Comparison of ENCODE assay signal across 16 cellular contexts in the genomic region with DNA sequence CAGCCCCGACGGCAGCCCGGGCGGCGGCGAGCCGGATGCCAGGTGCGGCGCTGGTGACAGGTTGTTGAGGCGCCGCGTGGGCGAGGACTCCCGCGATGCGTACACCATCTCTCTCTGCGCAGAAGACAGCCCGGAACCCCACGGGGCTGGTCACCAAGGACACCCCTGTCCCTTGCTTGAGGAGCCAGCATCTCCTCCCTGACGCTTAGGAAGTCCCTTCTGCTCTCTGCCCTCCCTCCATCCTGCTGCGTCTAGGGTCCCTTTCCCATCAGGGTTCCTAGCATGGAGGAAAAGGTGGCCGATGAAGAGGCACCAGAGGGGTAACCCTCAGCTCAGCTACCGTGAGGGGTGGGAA. TPM values are rescaled to one million over a fixed set of nuclear protein-coding genes. Genes with fewer than 3 reads are reported as not detected.
DNase-seq lines count a peak whose midpoint lies in the region; ATAC-seq and TF ChIP-seq lines count a peak whose summit lies in the region.
"Had no signal": no experiment of that assay in that cellular context is flagged by ENCODE, and none has a peak within 500 bp of the region (broad histone marks: within the 10 kb centered on the region; RNA-seq: fewer than 3 reads in every experiment).

No MANE protein-coding gene starts in this region.

- no peak for TF ChIP-seq CTCF in activated CD8-positive, alpha-beta T cell treated with anti-CD3 and anti-CD28 coated beads for 36 hours (IDR thresholded peaks at IDR 0.05)
- TF ChIP-seq CTCF in neural progenitor cell (IDR thresholded peaks at IDR 0.05) (no peak), upper lobe of left lung (IDR thresholded peaks at IDR 0.05) (no peak)

- H3K36me3 ChIP-seq in ES-I3 (ENCODE audit: insufficient read depth, low read length) (no peaks in the 10 kb centered on the region), neural progenitor cell (no peaks in the 10 kb centered on the region), upper lobe of left lung (no peaks in the 10 kb centered on the region), SJCRH30 (no peaks in the 10 kb centered on the region)
- H3K36me3 ChIP-seq: MG63 had no signal

- peak overlapping the region; percentile 28 for H3K4me2 ChIP-seq in neural progenitor cell

- no peak overlapping the region for H3K27ac Mint-ChIP-seq in activated CD8-positive, alpha-beta T cell treated with anti-CD3 and anti-CD28 coated beads for 36 hours
- H3K27ac Mint-ChIP-seq in activated CD8-positive, alpha-beta T cell treated with anti-CD3 and anti-CD28 coated beads, Interleukin-2, amount 10 ng/mL, durations not matched to agents 7 days and 5 days, result no peak overlapping the region
- H3K27ac Mint-ChIP-seq in neural progenitor cell, result no peak overlapping the region

- TF ChIP-seq POLR2A in upper lobe of left lung (IDR thresholded peaks at IDR 0.05), result no peak

- no peak for ATAC-seq in activated CD8-positive, alpha-beta T cell treated with anti-CD3 and anti-CD28 coated beads for 36 hours
- ATAC-seq in activated CD8-positive, alpha-beta T cell treated with anti-CD3 and anti-CD28 coated beads, Interleukin-2, amount 10 ng/mL, durations not matched to agents 7 days and 5 days, result no peak
- no peak for ATAC-seq in HG03571 (IDR thresholded peaks at IDR 0.05; ENCODE audit: unreplicated experiment)
- ATAC-seq in upper lobe of left lung (ENCODE audit: low FRiP score in 2 of 2), result no peak

- H3K4me3 ChIP-seq in neural progenitor cell, result no peak overlapping the region
- no peak overlapping the region for H3K4me3 ChIP-seq in upper lobe of left lung
- no peak overlapping the region for H3K4me3 ChIP-seq in SJCRH30
- H3K4me3 ChIP-seq: MG63 had no signal

- H3K4me1 ChIP-seq in ES-I3 (ENCODE audit: insufficient read depth, low read length), result peaks cover 11% of the 10 kb centered on the region; the same call in 1 of the 2 replicates
- H3K4me1 ChIP-seq in neural progenitor cell, result peaks cover 44% of the 10 kb centered on the region
- peaks cover 30 to 47% (median 35%) of the 10 kb centered on the region in 4 donors for H3K4me1 ChIP-seq in upper lobe of left lung
- no peaks in the 10 kb centered on the region for H3K4me1 ChIP-seq in SJCRH30

- peak; percentile 39 for DNase-seq in activated CD8-positive, alpha-beta T cell treated with anti-CD3 and anti-CD28 coated beads for 36 hours
- no peak for DNase-seq in activated CD8-positive, alpha-beta T cell treated with anti-CD3 and anti-CD28 coated beads, Interleukin-2, amount 10 ng/mL, durations not matched to agents 7 days and 5 days
- DNase-seq in neural progenitor cell (ENCODE audit: low spot score) (no peak), upper lobe of left lung (no peak), SJCRH30 (no peak)
- DNase-seq: C1 segment of cervical spinal cord, DMS153, GOT3, MG63, NCI-H1092, NCI-H146, NCI-H2081, NCI-H510A had no signal

- H4K20me1 ChIP-seq in neural progenitor cell (ENCODE audit: low read depth), result peaks cover 86% of the 10 kb centered on the region

- no peaks in the 10 kb centered on the region for H3K36me3 Mint-ChIP-seq in activated CD8-positive, alpha-beta T cell treated with anti-CD3 and anti-CD28 coated beads for 36 hours (ENCODE audit: low read depth)
- H3K36me3 Mint-ChIP-seq in activated CD8-positive, alpha-beta T cell treated with anti-CD3 and anti-CD28 coated beads, Interleukin-2, amount 10 ng/mL, durations not matched to agents 7 days and 5 days (ENCODE audit: low read depth), result no peaks in the 10 kb centered on the region
- H3K36me3 Mint-ChIP-seq in neural progenitor cell, result no peaks in the 10 kb centered on the region

- H3K27ac ChIP-seq in angular gyrus (ENCODE audit: low read depth, low read length) (peak overlapping the region; percentile 91), neural progenitor cell (no peak overlapping the region), upper lobe of left lung (no peak overlapping the region), SJCRH30 (no peak overlapping the region)

- H3K27me3 Mint-ChIP-seq in activated CD8-positive, alpha-beta T cell treated with anti-CD3 and anti-CD28 coated beads for 36 hours, result peaks cover 59% of the 10 kb centered on the region
- H3K27me3 Mint-ChIP-seq in activated CD8-positive, alpha-beta T cell treated with anti-CD3 and anti-CD28 coated beads, Interleukin-2, amount 10 ng/mL, durations not matched to agents 7 days and 5 days (ENCODE audit: low read depth), result peaks cover 69% of the 10 kb centered on the region
- H3K27me3 Mint-ChIP-seq in neural progenitor cell (ENCODE audit: insufficient read depth, low read depth), result peaks cover 69% of the 10 kb centered on the region

- intact Hi-C loops in activated CD8-positive, alpha-beta T cell treated with anti-CD3 and anti-CD28 coated beads for 36 hours (cut with micrococcal nuclease), result no loop called here

- no peak overlapping the region for H2AFZ ChIP-seq in neural progenitor cell (replicated peaks)

- H3K4me3 Mint-ChIP-seq in activated CD8-positive, alpha-beta T cell treated with anti-CD3 and anti-CD28 coated beads for 36 hours, result no peak overlapping the region
- no peak overlapping the region for H3K4me3 Mint-ChIP-seq in activated CD8-positive, alpha-beta T cell treated with anti-CD3 and anti-CD28 coated beads, Interleukin-2, amount 10 ng/mL, durations not matched to agents 7 days and 5 days
- H3K4me3 Mint-ChIP-seq in neural progenitor cell, result peak overlapping the region; percentile 53

- peaks cover 58% of the 10 kb centered on the region for H3F3A ChIP-seq in neural progenitor cell (ENCODE audit: low read depth)

- H3K9me3 ChIP-seq in ES-I3 (ENCODE audit: control insufficient read depth, insufficient read depth, low read length) (no peaks in the 10 kb centered on the region), neural progenitor cell (ENCODE audit: low read depth) (no peaks in the 10 kb centered on the region), upper lobe of left lung (no peaks in the 10 kb centered on the region), SJCRH30 (replicated peaks) (no peaks in the 10 kb centered on the region)
- H3K9me3 ChIP-seq: MG63 had no signal

- H3K27me3 ChIP-seq in neural progenitor cell (peaks cover 90% of the 10 kb centered on the region), upper lobe of left lung (peaks cover 0 to 64% (median 50%) of the 10 kb centered on the region in 4 donors), SJCRH30 (0 out of 2 replicates have a peak, but pooled peaks cover 5% of the 10 kb centered on the region)

- peaks cover 36% of the 10 kb centered on the region for H3K4me1 Mint-ChIP-seq in activated CD8-positive, alpha-beta T cell treated with anti-CD3 and anti-CD28 coated beads for 36 hours (ENCODE audit: low read depth)
- peaks cover 28% of the 10 kb centered on the region for H3K4me1 Mint-ChIP-seq in activated CD8-positive, alpha-beta T cell treated with anti-CD3 and anti-CD28 coated beads, Interleukin-2, amount 10 ng/mL, durations not matched to agents 7 days and 5 days (ENCODE audit: low read depth)
- H3K4me1 Mint-ChIP-seq in neural progenitor cell, result peaks cover 63% of the 10 kb centered on the region

- POLR2A ChIA-PET in activated CD8-positive, alpha-beta T cell treated with anti-CD3 and anti-CD28 coated beads for 36 hours (lab: Charles Lee), result no interaction called here
- POLR2A ChIA-PET in activated CD8-positive, alpha-beta T cell treated with anti-CD3 and anti-CD28 coated beads, Interleukin-2, amount 10 ng/mL, durations not matched to agents 7 days and 5 days (lab: Charles Lee), result no interaction called here

- H3K9me3 Mint-ChIP-seq in activated CD8-positive, alpha-beta T cell treated with anti-CD3 and anti-CD28 coated beads for 36 hours, result no peaks in the 10 kb centered on the region
- H3K9me3 Mint-ChIP-seq in activated CD8-positive, alpha-beta T cell treated with anti-CD3 and anti-CD28 coated beads, Interleukin-2, amount 10 ng/mL, durations not matched to agents 7 days and 5 days (ENCODE audit: insufficient read depth), result no peaks in the 10 kb centered on the region
- no peaks in the 10 kb centered on the region for H3K9me3 Mint-ChIP-seq in neural progenitor cell

- 24 to 40% methylated on average over 15 to 23 of the region's 23 CpGs for WGBS in upper lobe of left lung, 2 donors

- no peak for TF ChIP-seq EP300 in upper lobe of left lung (IDR thresholded peaks at IDR 0.05)

- H3K9ac ChIP-seq in ES-I3 (ENCODE audit: low read depth, low read length), result peak overlapping the region; percentile 20; the same call in 1 of the 2 replicates
- H3K9ac ChIP-seq in neural progenitor cell, result no peak overlapping the region

- CTCF ChIA-PET in activated CD8-positive, alpha-beta T cell treated with anti-CD3 and anti-CD28 coated beads for 36 hours (lab: Charles Lee), result interaction anchor here (1.5 to 2.2 kb wide), 2 partner anchors 28 to 106 kb away, joined by 3 to 7 read pairs; no protein-coding TSS in a partner anchor
- CTCF ChIA-PET in activated CD8-positive, alpha-beta T cell treated with anti-CD3 and anti-CD28 coated beads, Interleukin-2, amount 10 ng/mL, durations not matched to agents 7 days and 5 days (lab: Charles Lee), result no interaction called here

- no peaks in the 10 kb centered on the region for H3K79me2 ChIP-seq in neural progenitor cell (ENCODE audit: low read depth)

RNA-seq across cellular contexts. Expression of gene SRCIN1, which starts 43.6 kb away (rescaled TPM):
- total RNA-seq in activated CD8-positive, alpha-beta T cell treated with anti-CD3 and anti-CD28 coated beads for 36 hours, result 1 to 10 TPM in 1 of 2 experiments, under 1 TPM in 1; 0.74 to 1.1 TPM
- under 1 TPM in 1 of 2 experiments, not detected in 1; 0.34 TPM for total RNA-seq in activated CD8-positive, alpha-beta T cell treated with anti-CD3 and anti-CD28 coated beads, Interleukin-2, amount 10 ng/mL, durations not matched to agents 7 days and 5 days
- total RNA-seq in neural progenitor cell (ENCODE audit: low replicate concordance), result 3.8 and 15.6 TPM in 2 replicates
- 10 to 100 TPM in 2 of 6 donors, 1 to 10 TPM in 4; 1.6 to 16.6 (median 5.6) TPM for total RNA-seq in upper lobe of left lung
- 0.02 TPM in 1 of 2 replicates, not detected in the other for total RNA-seq in SJCRH30 (2014; rRNA removed; shearing (Covaris generic))
